ENCODE assay signal across 20 cellular contexts in the genomic region with DNA sequence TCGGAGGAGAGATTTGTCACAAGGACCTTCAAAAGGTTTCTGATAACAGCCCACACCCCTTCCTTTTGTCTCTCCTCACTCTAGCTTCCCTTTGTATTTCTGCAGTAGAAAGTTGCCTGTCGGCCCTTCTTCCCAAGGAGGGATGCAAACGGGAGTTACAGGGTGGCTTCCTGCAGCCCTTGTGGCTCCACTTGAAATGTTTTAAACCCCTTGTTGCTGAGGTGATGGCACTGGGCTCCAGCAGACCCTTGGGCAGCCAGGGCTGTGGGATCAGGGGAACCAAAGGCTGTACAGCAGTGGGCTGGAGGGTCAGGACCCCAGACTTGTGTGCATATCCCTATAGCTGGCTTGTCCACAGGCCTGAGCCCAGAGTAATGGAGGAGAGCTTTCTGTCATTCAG.
DNase-seq lines count a peak whose midpoint lies in the region; ATAC-seq and TF ChIP-seq lines count a peak whose summit lies in the region.
"Had no signal": no experiment of that assay in that cellular context is flagged by ENCODE, and none has a peak within 500 bp of the region (broad histone marks: within the 10 kb centered on the region; RNA-seq: fewer than 3 reads in every experiment).

No MANE protein-coding gene starts in this region.

- POLR2A ChIA-PET in activated naive CD8-positive, alpha-beta T cell treated with anti-CD3 and anti-CD28 coated beads, Interleukin-2, amount 10 ng/mL, durations not matched to agents 7 days and 5 days (lab: Charles Lee) = no interaction called here

- H3K36me3 Mint-ChIP-seq in T-helper 1 cell treated with Interleukin-12 subunit alpha and Interleukin-12 subunit beta and Interleukin-4 antibody, amounts not matched to agents 30 μg/mL and 1 μg/mL, for 36 hours (ENCODE audit: low read depth) = peaks cover 67% of the 10 kb centered on the region
- H3K36me3 Mint-ChIP-seq in activated naive CD8-positive, alpha-beta T cell treated with anti-CD3 and anti-CD28 coated beads, Interleukin-2, amount 10 ng/mL, durations not matched to agents 7 days and 5 days = peaks cover 58% of the 10 kb centered on the region
- H3K36me3 Mint-ChIP-seq in activated naive CD8-positive, alpha-beta T cell treated with anti-CD3 and anti-CD28 coated beads for 36 hours = peaks cover 22% of the 10 kb centered on the region
- peaks cover 79% of the 10 kb centered on the region for H3K36me3 Mint-ChIP-seq in endodermal cell (ENCODE audit: low read depth)

- H3K4me1 Mint-ChIP-seq in T-helper 1 cell treated with Interleukin-12 subunit alpha and Interleukin-12 subunit beta and Interleukin-4 antibody, amounts not matched to agents 30 μg/mL and 1 μg/mL, for 36 hours (ENCODE audit: low read depth) = peaks cover 46% of the 10 kb centered on the region
- H3K4me1 Mint-ChIP-seq in activated naive CD8-positive, alpha-beta T cell treated with anti-CD3 and anti-CD28 coated beads, Interleukin-2, amount 10 ng/mL, durations not matched to agents 7 days and 5 days = peaks cover 45% of the 10 kb centered on the region
- H3K4me1 Mint-ChIP-seq in activated naive CD8-positive, alpha-beta T cell treated with anti-CD3 and anti-CD28 coated beads for 36 hours = peaks cover 52% of the 10 kb centered on the region
- H3K4me1 Mint-ChIP-seq in endodermal cell = no peaks in the 10 kb centered on the region

- no peaks in the 10 kb centered on the region for H3K9me3 Mint-ChIP-seq in T-helper 1 cell treated with Interleukin-12 subunit alpha and Interleukin-12 subunit beta and Interleukin-4 antibody, amounts not matched to agents 30 μg/mL and 1 μg/mL, for 36 hours
- H3K9me3 Mint-ChIP-seq in activated naive CD8-positive, alpha-beta T cell treated with anti-CD3 and anti-CD28 coated beads, Interleukin-2, amount 10 ng/mL, durations not matched to agents 7 days and 5 days = no peaks in the 10 kb centered on the region
- no peaks in the 10 kb centered on the region for H3K9me3 Mint-ChIP-seq in activated naive CD8-positive, alpha-beta T cell treated with anti-CD3 and anti-CD28 coated beads for 36 hours
- no peaks in the 10 kb centered on the region for H3K9me3 Mint-ChIP-seq in endodermal cell
- H3K9me3 Mint-ChIP-seq: CD14-positive monocyte; CD8-positive, alpha-beta T cell; HFFc6 had no signal

- H3K4me3 ChIP-seq in endodermal cell (ENCODE audit: low read length) = no peak overlapping the region
- H3K4me3 ChIP-seq: A549, BLaER1 had no signal

- peak overlapping the region; percentile 11 for H3K27ac Mint-ChIP-seq in T-helper 1 cell treated with Interleukin-12 subunit alpha and Interleukin-12 subunit beta and Interleukin-4 antibody, amounts not matched to agents 30 μg/mL and 1 μg/mL, for 36 hours
- peak overlapping the region; percentile 44 for H3K27ac Mint-ChIP-seq in activated naive CD8-positive, alpha-beta T cell treated with anti-CD3 and anti-CD28 coated beads, Interleukin-2, amount 10 ng/mL, durations not matched to agents 7 days and 5 days
- H3K27ac Mint-ChIP-seq in activated naive CD8-positive, alpha-beta T cell treated with anti-CD3 and anti-CD28 coated beads for 36 hours = no peak overlapping the region
- H3K27ac Mint-ChIP-seq in endodermal cell = no peak overlapping the region
- H3K27ac Mint-ChIP-seq: HFFc6 had no signal

- ATAC-seq in activated naive CD8-positive, alpha-beta T cell treated with anti-CD3 and anti-CD28 coated beads, Interleukin-2, amount 10 ng/mL, durations not matched to agents 7 days and 5 days (ENCODE audit: low read depth) = no peak
- no peak for ATAC-seq in activated CD4-positive, CD25-positive, alpha-beta regulatory T cell treated with anti-CD3 and anti-CD28 coated beads, Interleukin-2, amount 50 U/mL, for 24 hours
- ATAC-seq: A549; CD8-positive, alpha-beta T cell; HCT116 had no signal

- H3K27me3 Mint-ChIP-seq in T-helper 1 cell treated with Interleukin-12 subunit alpha and Interleukin-12 subunit beta and Interleukin-4 antibody, amounts not matched to agents 30 μg/mL and 1 μg/mL, for 36 hours (ENCODE audit: low read depth) = no peaks in the 10 kb centered on the region
- no peaks in the 10 kb centered on the region for H3K27me3 Mint-ChIP-seq in activated naive CD8-positive, alpha-beta T cell treated with anti-CD3 and anti-CD28 coated beads, Interleukin-2, amount 10 ng/mL, durations not matched to agents 7 days and 5 days
- H3K27me3 Mint-ChIP-seq in activated naive CD8-positive, alpha-beta T cell treated with anti-CD3 and anti-CD28 coated beads for 36 hours = no peaks in the 10 kb centered on the region
- H3K27me3 Mint-ChIP-seq in endodermal cell (ENCODE audit: insufficient read depth) = no peaks in the 10 kb centered on the region

- no peak overlapping the region for H3K27ac ChIP-seq in endodermal cell (ENCODE audit: low read depth, low read length)
- H3K27ac ChIP-seq: 22Rv1, A549, BLaER1, HL-60 had no signal

- TF ChIP-seq CTCF in endodermal cell (conservative IDR thresholded peaks at IDR 0.05) = no peak

- H3K27me3 ChIP-seq in endodermal cell (ENCODE audit: control insufficient read depth, insufficient read depth, low read length, poor library complexity, severe bottlenecking) = no peaks in the 10 kb centered on the region
- H3K27me3 ChIP-seq: BLaER1 had no signal

- DNase-seq in T-helper 1 cell = no peak
- DNase-seq in activated naive CD8-positive, alpha-beta T cell treated with anti-CD3 and anti-CD28 coated beads, Interleukin-2, amount 10 ng/mL, durations not matched to agents 7 days and 5 days = no peak
- no peak for DNase-seq in activated naive CD8-positive, alpha-beta T cell treated with anti-CD3 and anti-CD28 coated beads for 36 hours
- DNase-seq in endodermal cell = peak; percentile 13
- no peak for DNase-seq in T-helper 9 cell
- DNase-seq: Calu3; CD8-positive, alpha-beta T cell; DMS79 treated with DMSO at 0.1 percent for 48 hours; GF-D8; GOT3; H7; HFFc6 had no signal

- WGBS in endodermal cell (ENCODE audit: insufficient coverage in 1 of 2, insufficient read length in 1 of 2), 2 experiments = 66 to 93% methylated on average over 2 to 3 of the region's 3 CpGs

- H3K4me3 Mint-ChIP-seq in T-helper 1 cell treated with Interleukin-12 subunit alpha and Interleukin-12 subunit beta and Interleukin-4 antibody, amounts not matched to agents 30 μg/mL and 1 μg/mL, for 36 hours = no peak overlapping the region
- H3K4me3 Mint-ChIP-seq in activated naive CD8-positive, alpha-beta T cell treated with anti-CD3 and anti-CD28 coated beads, Interleukin-2, amount 10 ng/mL, durations not matched to agents 7 days and 5 days = no peak overlapping the region
- H3K4me3 Mint-ChIP-seq in activated naive CD8-positive, alpha-beta T cell treated with anti-CD3 and anti-CD28 coated beads for 36 hours = no peak overlapping the region
- H3K4me3 Mint-ChIP-seq in endodermal cell = no peak overlapping the region
- H3K4me3 Mint-ChIP-seq: CD14-positive monocyte; CD8-positive, alpha-beta T cell; HFFc6 had no signal

- no peaks in the 10 kb centered on the region for H3K4me1 ChIP-seq in endodermal cell (ENCODE audit: control insufficient read depth, insufficient read depth, low read length)
- H3K4me1 ChIP-seq: A549 had no signal

- no peak overlapping the region for H3K9ac ChIP-seq in endodermal cell (ENCODE audit: extremely low read depth, low read length, poor library complexity, severe bottlenecking)
- H3K9ac ChIP-seq: BLaER1 had no signal

- H3K36me3 ChIP-seq in endodermal cell (ENCODE audit: control insufficient read depth, insufficient read depth, low read length) = peaks cover 97% of the 10 kb centered on the region

- no peaks in the 10 kb centered on the region for H3K9me3 ChIP-seq in endodermal cell (ENCODE audit: control insufficient read depth, low read length)
- H3K9me3 ChIP-seq: A549, BLaER1 had no signal

Comparison
In these comparisons a context has a peak if more than half of its experiments do, and no peak if none do; other contexts are left out.
1. H3K27ac Mint-ChIP-seq: peak in T-helper 1 cell treated with Interleukin-12 subunit alpha and Interleukin-12 subunit beta and Interleukin-4 antibody, amounts not matched to agents 30 μg/mL and 1 μg/mL, for 36 hours (single experiment) and activated naive CD8-positive, alpha-beta T cell treated with anti-CD3 and anti-CD28 coated beads, Interleukin-2, amount 10 ng/mL, durations not matched to agents 7 days and 5 days (single experiment); none in activated naive CD8-positive, alpha-beta T cell treated with anti-CD3 and anti-CD28 coated beads for 36 hours (single experiment) and endodermal cell (single experiment).